ENCODE assay signal across 1 cellular context in genomic region chr5:105877592-105877991, GRCh38.
TF ChIP-seq lines count a peak whose summit lies in the region.

No MANE protein-coding gene starts in this region.

TF ChIP-seq in H1, 55 proteins besides CTCF, POLR2A, EP300 and RAD21:
- TF ChIP-seq SIN3A (conservative IDR thresholded peaks at IDR 0.05 in 1 of 2, IDR thresholded peaks at IDR 0.05 in 1 of 2; ENCODE audit: low read depth in 1 of 2, low read length in 2 of 2) (no peak), YY1 (IDR thresholded peaks at IDR 0.05; ENCODE audit: low read depth, low read length) (no peak), SIX5 (IDR thresholded peaks at IDR 0.05; ENCODE audit: low read depth, low read length) (no peak), ATF3 (IDR thresholded peaks at IDR 0.05; ENCODE audit: insufficient read depth, low read depth, low read length) (no peak), KDM5A (IDR thresholded peaks at IDR 0.05; ENCODE audit: low read length) (no peak), TAF7 (optimal IDR thresholded peaks at IDR 0.05; ENCODE audit: borderline replicate concordance, low read depth, low read length) (no peak), RFX5 (IDR thresholded peaks at IDR 0.05; ENCODE audit: borderline replicate concordance, low read depth, low read length) (no peak), JUN (IDR thresholded peaks at IDR 0.05; ENCODE audit: low read depth, low read length) (no peak), GABPA (IDR thresholded peaks at IDR 0.05; ENCODE audit: borderline replicate concordance, insufficient read depth, low read length) (no peak), SIRT6 (IDR thresholded peaks at IDR 0.05; ENCODE audit: low read length) (no peak), GTF2F1 (IDR thresholded peaks at IDR 0.05; ENCODE audit: borderline replicate concordance, low read depth, low read length) (no peak), BCL11A (IDR thresholded peaks at IDR 0.05; ENCODE audit: low read depth in 2 of 2, low read length in 2 of 2) (no peak), KDM4A (IDR thresholded peaks at IDR 0.05; ENCODE audit: low read depth, low read length, severe bottlenecking) (no peak), TAF1 (IDR thresholded peaks at IDR 0.05; ENCODE audit: low read depth, low read length) (no peak)
TF ChIP-seq in H1: peak in this region for 0.
